1 cellular context compared by ENCODE assay signal in the genomic region with DNA sequence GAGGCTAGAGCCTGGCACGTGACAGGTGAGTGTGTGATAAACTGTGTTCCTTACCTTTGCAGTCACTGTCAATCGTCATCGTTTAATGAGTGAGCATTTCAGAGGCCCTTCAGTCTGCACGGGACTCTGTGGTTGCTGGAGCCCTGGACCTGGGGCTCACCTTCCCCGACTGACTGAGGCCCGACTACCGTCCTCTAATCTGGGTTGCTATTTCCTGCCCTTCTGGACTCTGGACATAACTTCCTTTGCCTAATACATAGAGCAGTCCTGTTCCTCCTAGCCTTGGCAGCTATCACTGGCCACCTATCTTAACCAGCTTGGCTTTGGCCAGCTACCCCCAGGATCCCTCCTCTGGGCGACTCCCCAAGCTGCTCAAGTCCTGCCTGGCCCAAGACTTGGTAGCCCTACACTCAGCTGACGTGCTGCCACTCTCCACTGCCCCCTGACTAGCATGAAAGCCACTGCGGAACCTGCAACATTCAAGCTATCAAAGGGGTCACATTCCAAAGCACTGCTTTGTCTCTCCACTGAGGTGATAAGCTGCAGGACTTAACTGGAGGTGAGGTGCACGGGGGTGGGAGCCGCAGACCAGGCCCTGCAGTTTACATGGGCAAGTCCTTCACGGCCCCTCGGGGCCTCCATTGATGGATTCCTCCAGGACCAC.
TF ChIP-seq lines count a peak whose summit lies in the region.

No MANE protein-coding gene starts in this region.

TF ChIP-seq in HepG2, 621 proteins besides CTCF, POLR2A, EP300 and RAD21 (continued from another document):
- TF ChIP-seq, protein P1, sequence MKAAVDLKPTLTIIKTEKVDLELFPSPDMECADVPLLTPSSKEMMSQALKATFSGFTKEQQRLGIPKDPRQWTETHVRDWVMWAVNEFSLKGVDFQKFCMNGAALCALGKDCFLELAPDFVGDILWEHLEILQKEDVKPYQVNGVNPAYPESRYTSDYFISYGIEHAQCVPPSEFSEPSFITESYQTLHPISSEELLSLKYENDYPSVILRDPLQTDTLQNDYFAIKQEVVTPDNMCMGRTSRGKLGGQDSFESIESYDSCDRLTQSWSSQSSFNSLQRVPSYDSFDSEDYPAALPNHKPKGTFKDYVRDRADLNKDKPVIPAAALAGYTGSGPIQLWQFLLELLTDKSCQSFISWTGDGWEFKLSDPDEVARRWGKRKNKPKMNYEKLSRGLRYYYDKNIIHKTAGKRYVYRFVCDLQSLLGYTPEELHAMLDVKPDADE (CRISPR knock-in tag; IDR thresholded peaks at IDR 0.05) = no peak
- TF ChIP-seq NFKB2 (CRISPR knock-in tag; IDR thresholded peaks at IDR 0.05; ENCODE audit: borderline replicate concordance) (peak; percentile 58; the same call in 1 of the 2 replicates), ZNF564 (CRISPR knock-in tag; IDR thresholded peaks at IDR 0.05) (0 out of 2 replicates have a peak, but pooled peaks have one; percentile 58), MTF2 (CRISPR knock-in tag; IDR thresholded peaks at IDR 0.05; ENCODE audit: borderline replicate concordance) (no peak), RORA (CRISPR knock-in tag; IDR thresholded peaks at IDR 0.05) (no peak), ZNF724P (CRISPR knock-in tag; IDR thresholded peaks at IDR 0.05; ENCODE audit: borderline replicate concordance) (no peak), MEIS1 (CRISPR knock-in tag; IDR thresholded peaks at IDR 0.05; ENCODE audit: borderline replicate concordance) (no peak), GFI1 (CRISPR knock-in tag; IDR thresholded peaks at IDR 0.05; ENCODE audit: borderline replicate concordance) (peak; percentile 95; the same call in 1 of the 2 replicates), ZNF292 (CRISPR knock-in tag; IDR thresholded peaks at IDR 0.05; ENCODE audit: borderline replicate concordance, low read depth) (peak; percentile 59; the same call in 1 of the 2 replicates), KDM6A (CRISPR knock-in tag; IDR thresholded peaks at IDR 0.05; ENCODE audit: low read depth) (peak; percentile 67; the same call in 1 of the 2 replicates), MAFG (CRISPR knock-in tag; IDR thresholded peaks at IDR 0.05) (no peak), RFX1 (IDR thresholded peaks at IDR 0.05) (no peak), ETV6 (CRISPR knock-in tag; conservative IDR thresholded peaks at IDR 0.05) (no peak; the same call in 1 of the 2 replicates), ZFY (CRISPR knock-in tag; IDR thresholded peaks at IDR 0.05) (peak; percentile 71), ZNF160 (CRISPR knock-in tag; IDR thresholded peaks at IDR 0.05) (0 out of 2 replicates have a peak, but pooled peaks have one; percentile 72), BHLHE40 (IDR thresholded peaks at IDR 0.05; ENCODE audit: low read length) (peak; percentile 78), ZFP41 (CRISPR knock-in tag; IDR thresholded peaks at IDR 0.05; ENCODE audit: borderline replicate concordance) (no peak; the same call in 1 of the 2 replicates), ZNF20 (CRISPR knock-in tag; IDR thresholded peaks at IDR 0.05) (no peak), BRD4 (CRISPR knock-in tag; IDR thresholded peaks at IDR 0.05) (peak; percentile 15; the same call in 1 of the 2 replicates), ZNF496 (CRISPR knock-in tag; IDR thresholded peaks at IDR 0.05; ENCODE audit: insufficient replicate concordance) (no peak), BCL6 (CRISPR knock-in tag; IDR thresholded peaks at IDR 0.05) (peak; percentile 56), ZNF205 (CRISPR knock-in tag; IDR thresholded peaks at IDR 0.05) (peak; percentile 77; the same call in 1 of the 2 replicates), SIN3B (IDR thresholded peaks at IDR 0.05; ENCODE audit: low read length) (no peak), ADNP (CRISPR knock-in tag; IDR thresholded peaks at IDR 0.05) (no peak), ARNTL (CRISPR knock-in tag; IDR thresholded peaks at IDR 0.05) (peak; percentile 46; the same call in 1 of the 2 replicates), ZNF317 (CRISPR knock-in tag; IDR thresholded peaks at IDR 0.05) (peak; percentile 67; the same call in 1 of the 2 replicates), THAP11 (CRISPR knock-in tag; IDR thresholded peaks at IDR 0.05) (peak; percentile 45), CCDC6 (CRISPR knock-in tag; IDR thresholded peaks at IDR 0.05) (no peak), MEIS2 (CRISPR knock-in tag; IDR thresholded peaks at IDR 0.05) (peak; percentile 33; the same call in 1 of the 2 replicates), ARNT2 (CRISPR knock-in tag; IDR thresholded peaks at IDR 0.05; ENCODE audit: low read depth) (0 out of 2 replicates have a peak, but pooled peaks have one; percentile 39), TMF1 (CRISPR knock-in tag; IDR thresholded peaks at IDR 0.05; ENCODE audit: low read depth) (peak; percentile 54; the same call in 1 of the 2 replicates)
- TF ChIP-seq, protein P2, sequence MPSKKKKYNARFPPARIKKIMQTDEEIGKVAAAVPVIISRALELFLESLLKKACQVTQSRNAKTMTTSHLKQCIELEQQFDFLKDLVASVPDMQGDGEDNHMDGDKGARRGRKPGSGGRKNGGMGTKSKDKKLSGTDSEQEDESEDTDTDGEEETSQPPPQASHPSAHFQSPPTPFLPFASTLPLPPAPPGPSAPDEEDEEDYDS (CRISPR knock-in tag; IDR thresholded peaks at IDR 0.05) = peak; percentile 67
- TF ChIP-seq, protein P3, sequence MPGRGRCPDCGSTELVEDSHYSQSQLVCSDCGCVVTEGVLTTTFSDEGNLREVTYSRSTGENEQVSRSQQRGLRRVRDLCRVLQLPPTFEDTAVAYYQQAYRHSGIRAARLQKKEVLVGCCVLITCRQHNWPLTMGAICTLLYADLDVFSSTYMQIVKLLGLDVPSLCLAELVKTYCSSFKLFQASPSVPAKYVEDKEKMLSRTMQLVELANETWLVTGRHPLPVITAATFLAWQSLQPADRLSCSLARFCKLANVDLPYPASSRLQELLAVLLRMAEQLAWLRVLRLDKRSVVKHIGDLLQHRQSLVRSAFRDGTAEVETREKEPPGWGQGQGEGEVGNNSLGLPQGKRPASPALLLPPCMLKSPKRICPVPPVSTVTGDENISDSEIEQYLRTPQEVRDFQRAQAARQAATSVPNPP (CRISPR knock-in tag; IDR thresholded peaks at IDR 0.05) = peak; percentile 49; the same call in 1 of the 2 replicates
- TF ChIP-seq, protein P4, sequence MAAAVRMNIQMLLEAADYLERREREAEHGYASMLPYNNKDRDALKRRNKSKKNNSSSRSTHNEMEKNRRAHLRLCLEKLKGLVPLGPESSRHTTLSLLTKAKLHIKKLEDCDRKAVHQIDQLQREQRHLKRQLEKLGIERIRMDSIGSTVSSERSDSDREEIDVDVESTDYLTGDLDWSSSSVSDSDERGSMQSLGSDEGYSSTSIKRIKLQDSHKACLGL (CRISPR knock-in tag; IDR thresholded peaks at IDR 0.05) = peak; percentile 29; the same call in 1 of the 2 replicates
- TF ChIP-seq, protein P5, sequence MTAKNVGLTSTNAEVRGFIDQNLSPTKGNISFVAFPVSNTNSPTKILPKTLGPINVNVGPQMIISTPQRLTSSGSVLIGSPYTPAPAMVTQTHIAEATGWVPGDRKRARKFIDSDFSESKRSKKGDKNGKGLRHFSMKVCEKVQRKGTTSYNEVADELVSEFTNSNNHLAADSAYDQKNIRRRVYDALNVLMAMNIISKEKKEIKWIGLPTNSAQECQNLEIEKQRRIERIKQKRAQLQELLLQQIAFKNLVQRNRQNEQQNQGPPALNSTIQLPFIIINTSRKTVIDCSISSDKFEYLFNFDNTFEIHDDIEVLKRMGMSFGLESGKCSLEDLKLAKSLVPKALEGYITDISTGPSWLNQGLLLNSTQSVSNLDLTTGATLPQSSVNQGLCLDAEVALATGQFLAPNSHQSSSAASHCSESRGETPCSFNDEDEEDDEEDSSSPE (CRISPR knock-in tag; IDR thresholded peaks at IDR 0.05) = no peak
- TF ChIP-seq, protein P6, sequence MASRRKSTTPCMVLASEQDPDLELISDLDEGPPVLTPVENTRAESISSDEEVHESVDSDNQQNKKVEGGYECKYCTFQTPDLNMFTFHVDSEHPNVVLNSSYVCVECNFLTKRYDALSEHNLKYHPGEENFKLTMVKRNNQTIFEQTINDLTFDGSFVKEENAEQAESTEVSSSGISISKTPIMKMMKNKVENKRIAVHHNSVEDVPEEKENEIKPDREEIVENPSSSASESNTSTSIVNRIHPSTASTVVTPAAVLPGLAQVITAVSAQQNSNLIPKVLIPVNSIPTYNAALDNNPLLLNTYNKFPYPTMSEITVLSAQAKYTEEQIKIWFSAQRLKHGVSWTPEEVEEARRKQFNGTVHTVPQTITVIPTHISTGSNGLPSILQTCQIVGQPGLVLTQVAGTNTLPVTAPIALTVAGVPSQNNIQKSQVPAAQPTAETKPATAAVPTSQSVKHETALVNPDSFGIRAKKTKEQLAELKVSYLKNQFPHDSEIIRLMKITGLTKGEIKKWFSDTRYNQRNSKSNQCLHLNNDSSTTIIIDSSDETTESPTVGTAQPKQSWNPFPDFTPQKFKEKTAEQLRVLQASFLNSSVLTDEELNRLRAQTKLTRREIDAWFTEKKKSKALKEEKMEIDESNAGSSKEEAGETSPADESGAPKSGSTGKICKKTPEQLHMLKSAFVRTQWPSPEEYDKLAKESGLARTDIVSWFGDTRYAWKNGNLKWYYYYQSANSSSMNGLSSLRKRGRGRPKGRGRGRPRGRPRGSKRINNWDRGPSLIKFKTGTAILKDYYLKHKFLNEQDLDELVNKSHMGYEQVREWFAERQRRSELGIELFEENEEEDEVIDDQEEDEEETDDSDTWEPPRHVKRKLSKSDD (CRISPR knock-in tag; IDR thresholded peaks at IDR 0.05; ENCODE audit: low read depth) = no peak
- TF ChIP-seq, protein P7, sequence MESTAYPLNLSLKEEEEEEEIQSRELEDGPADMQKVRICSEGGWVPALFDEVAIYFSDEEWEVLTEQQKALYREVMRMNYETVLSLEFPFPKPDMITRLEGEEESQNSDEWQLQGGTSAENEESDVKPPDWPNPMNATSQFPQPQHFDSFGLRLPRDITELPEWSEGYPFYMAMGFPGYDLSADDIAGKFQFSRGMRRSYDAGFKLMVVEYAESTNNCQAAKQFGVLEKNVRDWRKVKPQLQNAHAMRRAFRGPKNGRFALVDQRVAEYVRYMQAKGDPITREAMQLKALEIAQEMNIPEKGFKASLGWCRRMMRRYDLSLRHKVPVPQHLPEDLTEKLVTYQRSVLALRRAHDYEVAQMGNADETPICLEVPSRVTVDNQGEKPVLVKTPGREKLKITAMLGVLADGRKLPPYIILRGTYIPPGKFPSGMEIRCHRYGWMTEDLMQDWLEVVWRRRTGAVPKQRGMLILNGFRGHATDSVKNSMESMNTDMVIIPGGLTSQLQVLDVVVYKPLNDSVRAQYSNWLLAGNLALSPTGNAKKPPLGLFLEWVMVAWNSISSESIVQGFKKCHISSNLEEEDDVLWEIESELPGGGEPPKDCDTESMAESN (CRISPR knock-in tag; conservative IDR thresholded peaks at IDR 0.05) = no peak; the same call in 1 of the 2 replicates
- TF ChIP-seq, protein P8, sequence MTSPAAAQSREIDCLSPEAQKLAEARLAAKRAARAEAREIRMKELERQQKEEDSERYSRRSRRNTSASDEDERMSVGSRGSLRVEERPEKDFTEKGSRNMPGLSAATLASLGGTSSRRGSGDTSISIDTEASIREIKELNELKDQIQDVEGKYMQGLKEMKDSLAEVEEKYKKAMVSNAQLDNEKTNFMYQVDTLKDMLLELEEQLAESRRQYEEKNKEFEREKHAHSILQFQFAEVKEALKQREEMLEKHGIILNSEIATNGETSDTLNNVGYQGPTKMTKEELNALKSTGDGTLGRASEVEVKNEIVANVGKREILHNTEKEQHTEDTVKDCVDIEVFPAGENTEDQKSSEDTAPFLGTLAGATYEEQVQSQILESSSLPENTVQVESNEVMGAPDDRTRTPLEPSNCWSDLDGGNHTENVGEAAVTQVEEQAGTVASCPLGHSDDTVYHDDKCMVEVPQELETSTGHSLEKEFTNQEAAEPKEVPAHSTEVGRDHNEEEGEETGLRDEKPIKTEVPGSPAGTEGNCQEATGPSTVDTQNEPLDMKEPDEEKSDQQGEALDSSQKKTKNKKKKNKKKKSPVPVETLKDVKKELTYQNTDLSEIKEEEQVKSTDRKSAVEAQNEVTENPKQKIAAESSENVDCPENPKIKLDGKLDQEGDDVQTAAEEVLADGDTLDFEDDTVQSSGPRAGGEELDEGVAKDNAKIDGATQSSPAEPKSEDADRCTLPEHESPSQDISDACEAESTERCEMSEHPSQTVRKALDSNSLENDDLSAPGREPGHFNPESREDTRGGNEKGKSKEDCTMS (CRISPR knock-in tag; conservative IDR thresholded peaks at IDR 0.05) = no peak
- TF ChIP-seq, protein P9, sequence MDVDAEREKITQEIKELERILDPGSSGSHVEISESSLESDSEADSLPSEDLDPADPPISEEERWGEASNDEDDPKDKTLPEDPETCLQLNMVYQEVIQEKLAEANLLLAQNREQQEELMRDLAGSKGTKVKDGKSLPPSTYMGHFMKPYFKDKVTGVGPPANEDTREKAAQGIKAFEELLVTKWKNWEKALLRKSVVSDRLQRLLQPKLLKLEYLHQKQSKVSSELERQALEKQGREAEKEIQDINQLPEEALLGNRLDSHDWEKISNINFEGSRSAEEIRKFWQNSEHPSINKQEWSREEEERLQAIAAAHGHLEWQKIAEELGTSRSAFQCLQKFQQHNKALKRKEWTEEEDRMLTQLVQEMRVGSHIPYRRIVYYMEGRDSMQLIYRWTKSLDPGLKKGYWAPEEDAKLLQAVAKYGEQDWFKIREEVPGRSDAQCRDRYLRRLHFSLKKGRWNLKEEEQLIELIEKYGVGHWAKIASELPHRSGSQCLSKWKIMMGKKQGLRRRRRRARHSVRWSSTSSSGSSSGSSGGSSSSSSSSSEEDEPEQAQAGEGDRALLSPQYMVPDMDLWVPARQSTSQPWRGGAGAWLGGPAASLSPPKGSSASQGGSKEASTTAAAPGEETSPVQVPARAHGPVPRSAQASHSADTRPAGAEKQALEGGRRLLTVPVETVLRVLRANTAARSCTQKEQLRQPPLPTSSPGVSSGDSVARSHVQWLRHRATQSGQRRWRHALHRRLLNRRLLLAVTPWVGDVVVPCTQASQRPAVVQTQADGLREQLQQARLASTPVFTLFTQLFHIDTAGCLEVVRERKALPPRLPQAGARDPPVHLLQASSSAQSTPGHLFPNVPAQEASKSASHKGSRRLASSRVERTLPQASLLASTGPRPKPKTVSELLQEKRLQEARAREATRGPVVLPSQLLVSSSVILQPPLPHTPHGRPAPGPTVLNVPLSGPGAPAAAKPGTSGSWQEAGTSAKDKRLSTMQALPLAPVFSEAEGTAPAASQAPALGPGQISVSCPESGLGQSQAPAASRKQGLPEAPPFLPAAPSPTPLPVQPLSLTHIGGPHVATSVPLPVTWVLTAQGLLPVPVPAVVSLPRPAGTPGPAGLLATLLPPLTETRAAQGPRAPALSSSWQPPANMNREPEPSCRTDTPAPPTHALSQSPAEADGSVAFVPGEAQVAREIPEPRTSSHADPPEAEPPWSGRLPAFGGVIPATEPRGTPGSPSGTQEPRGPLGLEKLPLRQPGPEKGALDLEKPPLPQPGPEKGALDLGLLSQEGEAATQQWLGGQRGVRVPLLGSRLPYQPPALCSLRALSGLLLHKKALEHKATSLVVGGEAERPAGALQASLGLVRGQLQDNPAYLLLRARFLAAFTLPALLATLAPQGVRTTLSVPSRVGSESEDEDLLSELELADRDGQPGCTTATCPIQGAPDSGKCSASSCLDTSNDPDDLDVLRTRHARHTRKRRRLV (CRISPR knock-in tag; IDR thresholded peaks at IDR 0.05) = peak; percentile 76; the same call in 1 of the 2 replicates
